26 cellular contexts compared by ENCODE assay signal in genomic region chr1:210291088-210291487, GRCh38. TPM values are rescaled to one million over a fixed set of nuclear protein-coding genes. Genes with fewer than 3 reads are reported as not detected.
A peak's percentile ranks its signal among the peaks of the same experiment; 100 is the strongest.
DNase-seq lines count a peak whose midpoint lies in the region; ATAC-seq and TF ChIP-seq lines count a peak whose summit lies in the region.
"Had no signal": no experiment of that assay in that cellular context is flagged by ENCODE, and none has a peak within 500 bp of the region (broad histone marks: within the 10 kb centered on the region; RNA-seq: fewer than 3 reads in every experiment).

No MANE protein-coding gene starts in this region.

- TF ChIP-seq CTCF in left ventricle myocardium inferior (IDR thresholded peaks at IDR 0.05; ENCODE audit: borderline replicate concordance) (no peak), fibroblast of pulmonary artery (IDR thresholded peaks at IDR 0.05; ENCODE audit: low read length, missing control alignments) (no peak), vagina (IDR thresholded peaks at IDR 0.05) (no peak)

- H3K4ac ChIP-seq in neuronal stem cell (ENCODE audit: low read length), result no peak overlapping the region

- H3K14ac ChIP-seq in neuronal stem cell (ENCODE audit: low read length), result no peak overlapping the region

- TF ChIP-seq POLR2A in vagina (IDR thresholded peaks at IDR 0.05), result no peak

- no peak overlapping the region for H4K8ac ChIP-seq in neuronal stem cell (ENCODE audit: low read depth, low read length)

- H3K27me3 ChIP-seq in left ventricle myocardium inferior (ENCODE audit: low read depth), result peaks cover 6% of the 10 kb centered on the region
- peaks cover 0 to 65% (median 0%) of the 10 kb centered on the region in 3 experiments for H3K27me3 ChIP-seq in neuronal stem cell (ENCODE audit: control insufficient read depth in 3 of 3, insufficient read depth in 3 of 3, low read depth in 1 of 3, low read length in 3 of 3)
- H3K27me3 ChIP-seq in vagina, result no peaks in the 10 kb centered on the region
- H3K27me3 ChIP-seq: gastroesophageal sphincter had no signal

- no peak overlapping the region for H3K23ac ChIP-seq in neuronal stem cell (ENCODE audit: low read depth, low read length, poor library complexity)

- no peak overlapping the region for H2AK5ac ChIP-seq in neuronal stem cell (ENCODE audit: low read depth, low read length)

- H3K4me1 ChIP-seq in left ventricle myocardium inferior (peaks cover 50% of the 10 kb centered on the region), neuronal stem cell (ENCODE audit: control insufficient read depth in 2 of 2, insufficient read depth in 1 of 2, low read depth in 1 of 2, low read length in 2 of 2) (peaks cover 0 to 28% of the 10 kb centered on the region in 2 donors), vagina (peaks cover 47% of the 10 kb centered on the region)

- H3K4me2 ChIP-seq in neuronal stem cell (ENCODE audit: insufficient read depth, low read length, poor library complexity, severe bottlenecking), result no peak overlapping the region

- H2AFZ ChIP-seq in neuronal stem cell (ENCODE audit: low read length), result no peak overlapping the region

- intact Hi-C loops in left ventricle myocardium inferior (cut with micrococcal nuclease) (loop anchor here (10.0 kb wide), 1 partner anchor 56 kb away; the partner anchor contains the start of gene SERTAD4), Right ventricle myocardium superior (cut with DNase I) (no loop called here), vagina (cut with DNase I) (loop anchor here (5.0 kb wide), 2 partner anchors 54 to 614 kb away; partner anchors contain the start of gene G0S2)

- H2BK12ac ChIP-seq in neuronal stem cell (ENCODE audit: low read length), result peak overlapping the region; percentile 25

- H3K9me3 ChIP-seq in left ventricle myocardium inferior (replicated peaks) (no peaks in the 10 kb centered on the region), neuronal stem cell (replicated peaks in 1 of 2; ENCODE audit: control insufficient read depth in 2 of 2, insufficient read depth in 1 of 2, low read depth in 1 of 2, low read length in 2 of 2) (no peaks in the 10 kb centered on the region), vagina (no peaks in the 10 kb centered on the region)
- H3K9me3 ChIP-seq: gastroesophageal sphincter, lower lobe of right lung, neutrophil, SJCRH30 had no signal

- DNase-seq in left ventricle myocardium inferior (no peak), Right ventricle myocardium superior (no peak), fibroblast of pulmonary artery (ENCODE audit: low read depth) (peak; percentile 8), neuronal stem cell (ENCODE audit: low spot score) (no peak), vagina (ENCODE audit: extremely low spot score in 2 of 2) (no peak), GM19240 (ENCODE audit: insufficient read length, low spot score) (no peak)
- DNase-seq in activated CD4-positive, alpha-beta T cell treated with anti-CD3 and anti-CD28 coated beads for 48 hours, result no peak
- no peak for DNase-seq in stimulated activated CD4-positive, alpha-beta T cell treated with anti-CD3 and anti-CD28 coated beads, Interleukin-12 subunit alpha, Interleukin-12 subunit beta, amount 100 ng/mL, for 4 hours
- DNase-seq: activated CD4-positive, alpha-beta memory T cell treated with anti-CD3 and anti-CD28 coated beads, Interleukin-2, amount 10 ng/mL, durations not matched to agents 7 days and 5 days; activated CD4-positive, CD25-positive, alpha-beta regulatory T cell; activated CD8-positive, alpha-beta memory T cell treated with anti-CD3 and anti-CD28 coated beads, Interleukin-2, amount 50 U/mL, for 48 hours; activated naive CD4-positive, alpha-beta T cell treated with anti-CD3 and anti-CD28 coated beads, Interleukin-2, amount 10 ng/mL, durations not matched to agents 7 days and 5 days; Calu3; GOT3; kidney glomerular epithelial cell; lower lobe of right lung; NCI-H1436 treated with DMSO at 0.1 percent for 48 hours; NCI-H2107; SJCRH30; substantia nigra had no signal

- peak overlapping the region; percentile 75 for H3K27ac ChIP-seq in left ventricle myocardium inferior (replicated peaks)
- H3K27ac ChIP-seq in neuronal stem cell (replicated peaks; ENCODE audit: low read length), result no peak overlapping the region
- peak overlapping the region; percentile 83 for H3K27ac ChIP-seq in vagina
- H3K27ac ChIP-seq: neutrophil, SJCRH30 had no signal

- H3K36me3 ChIP-seq in left ventricle myocardium inferior (no peaks in the 10 kb centered on the region), neuronal stem cell (replicated peaks in 1 of 2; ENCODE audit: control insufficient read depth in 2 of 2, insufficient read depth in 2 of 2, low read length in 2 of 2) (no peaks in the 10 kb centered on the region), vagina (no peaks in the 10 kb centered on the region)
- H3K36me3 ChIP-seq: gastroesophageal sphincter, lower lobe of right lung, neutrophil, SJCRH30 had no signal

- H3K9ac ChIP-seq in neuronal stem cell (ENCODE audit: low read depth, low read length, poor library complexity), result no peak overlapping the region

- H2BK120ac ChIP-seq in neuronal stem cell (ENCODE audit: low read depth, low read length), result no peak overlapping the region

- ATAC-seq in Right ventricle myocardium superior (ENCODE audit: poor library complexity), result no peak
- ATAC-seq: gastroesophageal sphincter; lower lobe of right lung; stimulated activated memory B cell treated with anti-CD40 and anti-IgM and Interleukin-4, amounts not matched to agents 10 μg/mL and 1 μg/mL and 100 μg/mL, for 72 hours had no signal

- H4K91ac ChIP-seq in neuronal stem cell (ENCODE audit: low read depth, low read length, poor library complexity), result no peak overlapping the region

- no peaks in the 10 kb centered on the region for H3K79me1 ChIP-seq in neuronal stem cell (ENCODE audit: low read depth, low read length)

- no peak overlapping the region for H3K4me3 ChIP-seq in left ventricle myocardium inferior
- no peak overlapping the region for H3K4me3 ChIP-seq in fibroblast of pulmonary artery (replicated peaks; ENCODE audit: low read depth, low read length)
- no peak overlapping the region for H3K4me3 ChIP-seq in neuronal stem cell (ENCODE audit: low read length in 2 of 2)
- no peak overlapping the region for H3K4me3 ChIP-seq in vagina
- H3K4me3 ChIP-seq: lower lobe of right lung had no signal

- H3K18ac ChIP-seq in neuronal stem cell (ENCODE audit: low read length), result no peak overlapping the region

- no peak overlapping the region for H2BK15ac ChIP-seq in neuronal stem cell (ENCODE audit: low read length)

- no peak overlapping the region for H2BK5ac ChIP-seq in neuronal stem cell (ENCODE audit: low read length)

- no CpG with 5 or more reads among the region's 5 CpGs for whole genome bisulfite sequencing in neuronal stem cell (ENCODE audit: extremely low coverage in 2 of 2, insufficient read length in 2 of 2, insufficient replicate concordance in 1 of 2), 2 donors

RNA-seq across cellular contexts. Expression of gene HHAT, which starts 37.6 kb away (rescaled TPM):
- total RNA-seq in left ventricle myocardium inferior, result 2.1 TPM
- total RNA-seq in Right ventricle myocardium superior, result 1.5 TPM
- polyA plus RNA-seq in neuronal stem cell (2013, experiment 1 of 2), result 6.4 TPM
- 7.0 TPM for polyA plus RNA-seq in neuronal stem cell (2013, experiment 2 of 2)
- 11.8 TPM for total RNA-seq in vagina

RNA-seq across cellular contexts. Expression of gene SERTAD4, which starts 58.5 kb away (rescaled TPM):
- 4.6 TPM for total RNA-seq in left ventricle myocardium inferior
- total RNA-seq in Right ventricle myocardium superior, result 4.7 TPM
- 10.9 TPM for polyA plus RNA-seq in neuronal stem cell (2013, experiment 1 of 2)
- polyA plus RNA-seq in neuronal stem cell (2013, experiment 2 of 2), result 10.5 TPM
- total RNA-seq in vagina, result 2.7 TPM
- total RNA-seq: activated CD4-positive, alpha-beta memory T cell treated with anti-CD3 and anti-CD28 coated beads, Interleukin-2, amount 10 ng/mL, durations not matched to agents 7 days and 5 days; activated T-helper 1 cell treated with anti-CD3 and anti-CD28 coated beads, Interleukin-12 subunit alpha, Interleukin-12 subunit beta, Interleukin-2, Interleukin-4 antibody, amounts not matched to agents 30 ng/mL and 10 ng/mL and 1 ng/mL, durations not matched to agents 14 hours and 24 hours and 36 hours; T-helper 1 cell treated with Interleukin-12 subunit alpha and Interleukin-12 subunit beta and Interleukin-4 antibody, amounts not matched to agents 30 ng/mL and 1 ng/mL, for 36 hours had no signal
- polyA plus RNA-seq: IgD-negative memory B cell had no signal
